Comparison of ENCODE assay signal across 21 cellular contexts in genomic region chr5:32303755-32304120, GRCh38. TPM values are rescaled to one million over a fixed set of nuclear protein-coding genes. Genes with fewer than 3 reads are reported as not detected.
A peak's percentile ranks its signal among the peaks of the same experiment; 100 is the strongest.
DNase-seq lines count a peak whose midpoint lies in the region; ATAC-seq, FAIRE-seq and TF ChIP-seq lines count a peak whose summit lies in the region.
"Had no signal": no experiment of that assay in that cellular context is flagged by ENCODE, and none has a peak within 500 bp of the region (broad histone marks: within the 10 kb centered on the region; RNA-seq: fewer than 3 reads in every experiment).

No MANE protein-coding gene starts in this region.

- no peaks in the 10 kb centered on the region for H3K9me3 Mint-ChIP-seq in natural killer cell
- no peaks in the 10 kb centered on the region for H3K9me3 Mint-ChIP-seq in natural killer cell treated with Interleukin-12 subunit alpha and Interleukin-12 subunit beta and Interleukin-15 and Interleukin-18, amount 100 ng/mL, for 72 hours
- H3K9me3 Mint-ChIP-seq in activated T-helper 2 cell treated with anti-CD3 and anti-CD28 coated beads, Interferon-gamma antibody, Interleukin-2, Interleukin-4, amounts not matched to agents 10 μg/mL and 5 μg/mL and 100 μg/mL, durations not matched to agents 14 hours and 24 hours and 36 hours, result no peaks in the 10 kb centered on the region

- H3K27ac ChIP-seq in kidney (ENCODE audit: low read depth in 2 of 2, low read length in 2 of 2) (peak overlapping the region; percentile 74 to 93), stomach (peak overlapping the region; percentile 50 to 91 (median 80))
- H3K27ac ChIP-seq: RWPE1 had no signal

- no peak overlapping the region for H3K4me3 ChIP-seq in kidney (ENCODE audit: low read length in 2 of 2)
- H3K4me3 ChIP-seq in stomach, result no peak overlapping the region
- H3K4me3 ChIP-seq in MG63, result no peak overlapping the region
- H3K4me3 ChIP-seq: K562 had no signal

- no peak for TF ChIP-seq EP300 in stomach (IDR thresholded peaks at IDR 0.05)

- no peak for FAIRE-seq in kidney (lab: Jason Lieb, UNC)
- FAIRE-seq: K562 had no signal

- H3K36me3 Mint-ChIP-seq in natural killer cell, result no peaks in the 10 kb centered on the region
- no peaks in the 10 kb centered on the region for H3K36me3 Mint-ChIP-seq in natural killer cell treated with Interleukin-12 subunit alpha and Interleukin-12 subunit beta and Interleukin-15 and Interleukin-18, amount 100 ng/mL, for 72 hours
- peaks cover 12% of the 10 kb centered on the region for H3K36me3 Mint-ChIP-seq in activated T-helper 2 cell treated with anti-CD3 and anti-CD28 coated beads, Interferon-gamma antibody, Interleukin-2, Interleukin-4, amounts not matched to agents 10 μg/mL and 5 μg/mL and 100 μg/mL, durations not matched to agents 14 hours and 24 hours and 36 hours (ENCODE audit: low read depth)

- no peak for TF ChIP-seq POLR2A in stomach (IDR thresholded peaks at IDR 0.05)

- H3K9me3 ChIP-seq in kidney (ENCODE audit: control insufficient read depth in 1 of 2, low read length in 2 of 2) (no peaks in the 10 kb centered on the region), stomach (no peaks in the 10 kb centered on the region), MG63 (no peaks in the 10 kb centered on the region)
- H3K9me3 ChIP-seq: BE2C had no signal

- peaks cover 83 to 90% of the 10 kb centered on the region in 2 donors for H3K4me1 Mint-ChIP-seq in natural killer cell
- H3K4me1 Mint-ChIP-seq in natural killer cell treated with Interleukin-12 subunit alpha and Interleukin-12 subunit beta and Interleukin-15 and Interleukin-18, amount 100 ng/mL, for 72 hours (ENCODE audit: low read depth in 2 of 2), result peaks cover 50 to 58% of the 10 kb centered on the region in 2 donors
- peaks cover 26% of the 10 kb centered on the region for H3K4me1 Mint-ChIP-seq in activated T-helper 2 cell treated with anti-CD3 and anti-CD28 coated beads, Interferon-gamma antibody, Interleukin-2, Interleukin-4, amounts not matched to agents 10 μg/mL and 5 μg/mL and 100 μg/mL, durations not matched to agents 14 hours and 24 hours and 36 hours (ENCODE audit: low read depth)

- H3K27me3 Mint-ChIP-seq in natural killer cell (ENCODE audit: low read depth in 2 of 2), result no peaks in the 10 kb centered on the region
- H3K27me3 Mint-ChIP-seq in natural killer cell treated with Interleukin-12 subunit alpha and Interleukin-12 subunit beta and Interleukin-15 and Interleukin-18, amount 100 ng/mL, for 72 hours, result no peaks in the 10 kb centered on the region
- no peaks in the 10 kb centered on the region for H3K27me3 Mint-ChIP-seq in activated T-helper 2 cell treated with anti-CD3 and anti-CD28 coated beads, Interferon-gamma antibody, Interleukin-2, Interleukin-4, amounts not matched to agents 10 μg/mL and 5 μg/mL and 100 μg/mL, durations not matched to agents 14 hours and 24 hours and 36 hours (ENCODE audit: low read depth)

- ATAC-seq in natural killer cell, result no peak
- ATAC-seq in natural killer cell treated with Interleukin-12 subunit alpha and Interleukin-12 subunit beta and Interleukin-15 and Interleukin-18, amount 100 ng/mL, for 72 hours, result no peak
- ATAC-seq in HG02763 (IDR thresholded peaks at IDR 0.05; ENCODE audit: unreplicated experiment), result no peak

- no peak for DNase-seq in natural killer cell
- DNase-seq in natural killer cell treated with Interleukin-12 subunit alpha and Interleukin-12 subunit beta and Interleukin-15 and Interleukin-18, amount 100 ng/mL, for 72 hours (ENCODE audit: low spot score), result no peak
- DNase-seq in activated T-helper 2 cell treated with anti-CD3 and anti-CD28 coated beads, Interferon-gamma antibody, Interleukin-2, Interleukin-4, amounts not matched to agents 10 μg/mL and 5 μg/mL and 100 μg/mL, durations not matched to agents 14 hours and 24 hours and 36 hours (ENCODE audit: low spot score), result no peak
- DNase-seq in kidney, result no peak
- DNase-seq in stomach, result no peak
- DNase-seq in NCI-H1436 treated with DMSO at 0.1 percent for 48 hours (lab: John Stamatoyannopoulos, UW), result no peak
- no peak for DNase-seq in MG63
- DNase-seq: BE2C; DMS79; H7; NCI-H1092; NCI-H146; NCI-H2029 treated with DMSO at 0.1 percent for 48 hours; NCI-H226; NCI-H510A treated with DMSO at 0.1 percent for 48 hours; NCI-H748 treated with DMSO at 0.1 percent for 48 hours; NK-92 treated with Interleukin-12 subunit alpha and Interleukin-12 subunit beta, amount 100 ng/mL, for 24 hours; SHP77 treated with DMSO at 0.1 percent for 48 hours had no signal

- intact Hi-C loops in natural killer cell (cut with micrococcal nuclease) (no loop called here), kidney (cut with DNase I) (no loop called here), stomach (cut with DNase I; ENCODE audit: low total_unique reads) (no loop called here)
- intact Hi-C loops in activated T-helper 2 cell treated with anti-CD3 and anti-CD28 coated beads, Interferon-gamma antibody, Interleukin-2, Interleukin-4, amounts not matched to agents 10 μg/mL and 5 μg/mL and 100 μg/mL, durations not matched to agents 14 hours and 24 hours and 36 hours (cut with micrococcal nuclease), result no loop called here

- no peak for TF ChIP-seq CTCF in natural killer cell (IDR thresholded peaks at IDR 0.05)
- no peak for TF ChIP-seq CTCF in kidney (IDR thresholded peaks at IDR 0.05; ENCODE audit: borderline replicate concordance, extremely low read depth, insufficient read depth)
- TF ChIP-seq CTCF in stomach (IDR thresholded peaks at IDR 0.05), result no peak

- H3K27ac Mint-ChIP-seq in natural killer cell, result peak overlapping the region; percentile 59 to 82
- peak overlapping the region in 1 of 2 donors; percentile 18 for H3K27ac Mint-ChIP-seq in natural killer cell treated with Interleukin-12 subunit alpha and Interleukin-12 subunit beta and Interleukin-15 and Interleukin-18, amount 100 ng/mL, for 72 hours
- H3K27ac Mint-ChIP-seq in activated T-helper 2 cell treated with anti-CD3 and anti-CD28 coated beads, Interferon-gamma antibody, Interleukin-2, Interleukin-4, amounts not matched to agents 10 μg/mL and 5 μg/mL and 100 μg/mL, durations not matched to agents 14 hours and 24 hours and 36 hours, result peak overlapping the region; percentile 52

- H3K27me3 ChIP-seq in stomach (no peaks in the 10 kb centered on the region), MG63 (no peaks in the 10 kb centered on the region)
- H3K27me3 ChIP-seq: BE2C had no signal

- peak overlapping the region in 1 of 2 donors; percentile 42 for H3K9ac ChIP-seq in kidney (ENCODE audit: low read length in 2 of 2)

- H3K4me3 Mint-ChIP-seq in natural killer cell, result peak overlapping the region; percentile 28
- no peak overlapping the region for H3K4me3 Mint-ChIP-seq in natural killer cell treated with Interleukin-12 subunit alpha and Interleukin-12 subunit beta and Interleukin-15 and Interleukin-18, amount 100 ng/mL, for 72 hours
- no peak overlapping the region for H3K4me3 Mint-ChIP-seq in activated T-helper 2 cell treated with anti-CD3 and anti-CD28 coated beads, Interferon-gamma antibody, Interleukin-2, Interleukin-4, amounts not matched to agents 10 μg/mL and 5 μg/mL and 100 μg/mL, durations not matched to agents 14 hours and 24 hours and 36 hours (ENCODE audit: low read depth)

- 91 to 96% (median 94%) methylated on average over 6 of the region's 6 CpGs for WGBS in stomach, 5 donors

- no peaks in the 10 kb centered on the region for H3K36me3 ChIP-seq in kidney (ENCODE audit: control insufficient read depth in 1 of 2, insufficient read depth in 2 of 2, low read length in 2 of 2)
- peaks cover 0 to 10% (median 0%) of the 10 kb centered on the region in 4 donors for H3K36me3 ChIP-seq in stomach
- H3K36me3 ChIP-seq in MG63, result no peaks in the 10 kb centered on the region
- H3K36me3 ChIP-seq: BE2C had no signal

- H3K4me1 ChIP-seq in kidney (ENCODE audit: control insufficient read depth in 1 of 2, insufficient read depth in 1 of 2, low read depth in 1 of 2, low read length in 2 of 2), result peaks cover 22 to 39% of the 10 kb centered on the region in 2 donors
- peaks cover 48 to 99% (median 74%) of the 10 kb centered on the region in 4 donors for H3K4me1 ChIP-seq in stomach
- H3K4me1 ChIP-seq: BE2C had no signal

RNA-seq across cellular contexts. Expression of gene MTMR12, which starts 9.0 kb away (rescaled TPM):
- 10 to 100 TPM; 36.9 to 47.7 (median 39.8) TPM for total RNA-seq in natural killer cell
- 10 to 100 TPM; 28.8 to 31.9 TPM for total RNA-seq in natural killer cell treated with Interleukin-12 subunit alpha and Interleukin-12 subunit beta and Interleukin-15 and Interleukin-18, amount 100 ng/mL, for 72 hours
- total RNA-seq in activated T-helper 2 cell treated with anti-CD3 and anti-CD28 coated beads, Interferon-gamma antibody, Interleukin-2, Interleukin-4, amounts not matched to agents 10 μg/mL and 5 μg/mL and 100 μg/mL, durations not matched to agents 14 hours and 24 hours and 36 hours, result 22.7 and 23.5 TPM in 2 replicates
- total RNA-seq in kidney, result 52.8 TPM
- polyA plus RNA-seq in kidney (ENCODE audit: insufficient read depth, low read depth, low replicate concordance), result 9.3 TPM
- 10 to 100 TPM; 35.6 to 51.9 (median 45.5) TPM for total RNA-seq in stomach
- polyA plus RNA-seq in stomach, result 10 to 100 TPM in 2 of 3 donors, 1 to 10 TPM in 1; 7.2 to 15.0 (median 11.5) TPM
- 11.7 and 12.1 TPM in 2 replicates for total RNA-seq in MG63 (2014; rRNA removed; shearing (Covaris generic); ENCODE audit: low replicate concordance)
